In genomic region chr3:48503406-48504050, GRCh38 we compare ENCODE assay signal across 9 cellular contexts. TPM values are rescaled to one million over a fixed set of nuclear protein-coding genes. Genes with fewer than 3 reads are reported as not detected.
DNase-seq lines count a peak whose midpoint lies in the region; FAIRE-seq and TF ChIP-seq lines count a peak whose summit lies in the region.
"Had no signal": no experiment of that assay in that cellular context is flagged by ENCODE, and none has a peak within 500 bp of the region (broad histone marks: within the 10 kb centered on the region; RNA-seq: fewer than 3 reads in every experiment).

No MANE protein-coding gene starts in this region.

- TF ChIP-seq CTCF in HFFc6 (IDR thresholded peaks at IDR 0.05) (no peak), astrocyte of the cerebellum (IDR thresholded peaks at IDR 0.05; ENCODE audit: low read depth, low read length, missing control alignments) (no peak), D721Med (IDR thresholded peaks at IDR 0.05; ENCODE audit: insufficient read depth, missing control alignments) (no peak)

- H3K27me3 ChIP-seq in iPS-20b (ENCODE audit: insufficient read depth, low read length): peaks cover 11% of the 10 kb centered on the region; the same call in 1 of the 2 replicates
- H3K27me3 ChIP-seq in small intestine (ENCODE audit: control insufficient read depth in 2 of 2, insufficient read depth in 2 of 2, low read length in 2 of 2): no peaks in the 10 kb centered on the region

- H3K9me3 Mint-ChIP-seq in HFFc6: no peaks in the 10 kb centered on the region

- in situ Hi-C loops in astrocyte of the cerebellum (cut with HindIII; ENCODE audit: low sequenced_read_pairs): no loop called here

- peak overlapping the region; percentile 74 for H3K9ac ChIP-seq in iPS-20b (ENCODE audit: low read depth, low read length)

- H3K36me3 Mint-ChIP-seq in HFFc6 (ENCODE audit: low read depth): peaks cover 2% of the 10 kb centered on the region

- peak overlapping the region; percentile 84 for H3K27ac Mint-ChIP-seq in HFFc6

- peak; percentile 67 for DNase-seq in 8988T
- peak; percentile 32 for DNase-seq in HFFc6
- DNase-seq in astrocyte of the cerebellum (ENCODE audit: low read depth): no peak
- DNase-seq in small intestine: no peak
- DNase-seq in D721Med (ENCODE audit: insufficient read length, low spot score): no peak
- no peak for DNase-seq in mesenteric fat pad (ENCODE audit: low spot score)
- DNase-seq in NCI-H2196 treated with DMSO at 0.1 percent for 48 hours (lab: John Stamatoyannopoulos, UW; ENCODE audit: unreplicated experiment): no peak

- peak overlapping the region; percentile 76 for H3K4me3 ChIP-seq in astrocyte of the cerebellum (ENCODE audit: low read depth, low read length)
- H3K4me3 ChIP-seq in iPS-20b (ENCODE audit: low read length): peak overlapping the region; percentile 74
- H3K4me3 ChIP-seq in small intestine (ENCODE audit: low read depth in 1 of 2, low read length in 2 of 2): peak overlapping the region; percentile 66 to 74

- peaks cover 43% of the 10 kb centered on the region for H3K4me1 Mint-ChIP-seq in HFFc6 (ENCODE audit: low read depth)

- H3K4me3 Mint-ChIP-seq in HFFc6: peak overlapping the region; percentile 89

- H3K27ac ChIP-seq in iPS-20b (ENCODE audit: low read length) (no peak overlapping the region), small intestine (ENCODE audit: low read depth in 1 of 2, low read length in 1 of 2) (peak overlapping the region; percentile 25 to 87)

- peaks cover 1% of the 10 kb centered on the region; the same call in 1 of the 2 replicates for H3K27me3 Mint-ChIP-seq in HFFc6 (ENCODE audit: insufficient read depth)

- H3K36me3 ChIP-seq in iPS-20b (ENCODE audit: insufficient read depth, low read depth, low read length): peaks cover 4% of the 10 kb centered on the region; the same call in 1 of the 2 replicates
- no peaks in the 10 kb centered on the region for H3K36me3 ChIP-seq in small intestine (ENCODE audit: control insufficient read depth in 2 of 2, insufficient read depth in 2 of 2, low read length in 2 of 2)

- H3K9me3 ChIP-seq in iPS-20b (ENCODE audit: insufficient read depth, low read depth, low read length): no peaks in the 10 kb centered on the region
- no peaks in the 10 kb centered on the region for H3K9me3 ChIP-seq in small intestine (ENCODE audit: control insufficient read depth, low read depth)

- WGBS in small intestine, 3 donors: 12 to 24% (median 19%) methylated on average over 23 to 25 of the region's 25 CpGs

- FAIRE-seq in small intestine (lab: Jason Lieb, UNC): no peak
- FAIRE-seq in D721Med (lab: Jason Lieb, UNC): no peak
- FAIRE-seq: GM18507 had no signal

- H3K4me1 ChIP-seq in iPS-20b (ENCODE audit: insufficient read depth, low read length): peaks cover 20% of the 10 kb centered on the region
- H3K4me1 ChIP-seq in small intestine (ENCODE audit: control insufficient read depth in 2 of 2, insufficient read depth in 1 of 2, low read depth in 1 of 2, low read length in 1 of 2): peaks cover 3 to 6% of the 10 kb centered on the region in 2 donors

RNA-seq across cellular contexts. Expression of gene SHISA5, which starts 0.4 kb away (rescaled TPM):
- 100 to 1,000 TPM; 266 to 286 (median 277) TPM for total RNA-seq in HFFc6 (2021; fragmentation: NEBNext Ultra II Directional; extraction: Animal tissue kit (Norgen Biotek cat#: 25700))
- 100 to 1,000 TPM in 1 of 3 donors, 10 to 100 TPM in 2; 68.2 to 135 (median 77.8) TPM for polyA plus RNA-seq in small intestine
- total RNA-seq in mesenteric fat pad: 170 TPM

RNA-seq across cellular contexts. Expression of gene PFKFB4, which starts 53.1 kb away (rescaled TPM):
- 10 to 100 TPM in 1 of 6 experiments, 1 to 10 TPM in 5; 7.5 to 10.5 (median 8.9) TPM for total RNA-seq in HFFc6 (2021; fragmentation: NEBNext Ultra II Directional; extraction: Animal tissue kit (Norgen Biotek cat#: 25700))
- 10 to 100 TPM; 11.3 to 44.5 (median 17.0) TPM for polyA plus RNA-seq in small intestine
- total RNA-seq in mesenteric fat pad: 4.6 TPM

RNA-seq across cellular contexts. Expression of gene ATRIP, which starts 57.0 kb away (rescaled TPM):
- total RNA-seq in HFFc6 (2021; fragmentation: NEBNext Ultra II Directional; extraction: Animal tissue kit (Norgen Biotek cat#: 25700)): 10 to 100 TPM in 1 of 6 experiments, 1 to 10 TPM in 5; 7.0 to 10.5 (median 8.2) TPM
- polyA plus RNA-seq in small intestine: 1 to 10 TPM; 1.1 to 4.8 (median 1.6) TPM
- total RNA-seq in mesenteric fat pad: 7.2 TPM

Comparison
In these comparisons a context has a peak if more than half of its experiments do, and no peak if none do; other contexts are left out.
1. DNase-seq: peak in 8988T (single experiment) and HFFc6 (single experiment); none in astrocyte of the cerebellum (single experiment), small intestine (single experiment), D721Med (single experiment), mesenteric fat pad (single experiment) and NCI-H2196 treated with DMSO at 0.1 percent for 48 hours (single experiment).
2. Peak in every context shown above with its lines, with median percentiles within 50 percentile points of each other: H3K4me3 ChIP-seq.